In the genomic region with DNA sequence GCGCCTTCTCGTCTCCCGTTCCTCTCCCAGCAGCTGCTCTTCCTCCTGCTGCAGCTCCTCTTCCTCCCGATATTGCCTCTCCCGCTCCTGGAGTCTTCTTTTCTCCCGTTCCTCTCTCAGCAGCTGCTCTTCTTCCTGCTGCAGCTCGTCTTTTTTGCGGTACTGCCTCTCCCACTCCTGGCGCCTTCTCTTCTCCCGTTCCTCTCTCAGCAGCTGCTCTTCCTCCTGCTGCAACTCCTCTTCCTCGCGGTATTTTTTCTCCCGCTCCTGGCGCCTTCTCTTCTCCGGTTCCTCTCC, we compare ENCODE assay signal across 11 cellular contexts. TPM values are rescaled to one million over a fixed set of nuclear protein-coding genes. Genes with fewer than 3 reads are reported as not detected.
DNase-seq lines count a peak whose midpoint lies in the region; ATAC-seq and TF ChIP-seq lines count a peak whose summit lies in the region.
"Had no signal": no experiment of that assay in that cellular context is flagged by ENCODE, and none has a peak within 500 bp of the region (broad histone marks: within the 10 kb centered on the region; RNA-seq: fewer than 3 reads in every experiment).

No MANE protein-coding gene starts in this region.

- TF ChIP-seq CTCF in NB4 (IDR thresholded peaks at IDR 0.05; ENCODE audit: low read depth, low read length) = no peak
- TF ChIP-seq CTCF in fibroblast of lung (conservative IDR thresholded peaks at IDR 0.05 in 1 of 2, IDR thresholded peaks at IDR 0.05 in 1 of 2; ENCODE audit: low read depth in 1 of 2, low read length in 2 of 2) = no peak
- no peak for TF ChIP-seq CTCF in gastrocnemius medialis (IDR thresholded peaks at IDR 0.05 in 4 of 5, conservative IDR thresholded peaks at IDR 0.05 in 1 of 5)
- TF ChIP-seq CTCF in GM13977 (IDR thresholded peaks at IDR 0.05; ENCODE audit: extremely low read depth, insufficient read depth, missing control alignments) = no peak

- no peaks in the 10 kb centered on the region for H4K20me1 ChIP-seq in fibroblast of lung (ENCODE audit: control insufficient read depth, extremely low read depth, insufficient read depth, low read length)

- in situ Hi-C loops in gastrocnemius medialis (cut with MboI; ENCODE audit: low sequenced_read_pairs in 4 of 4) = loop anchor here in 1 of 4 donors (10.0 kb wide), 1 partner anchor 55 kb away; no protein-coding TSS in a partner anchor
- in situ Hi-C loops in GM13977 (cut with MboI; ENCODE audit: low pct_unique_long_range_greater_than_20kb, low sequenced_read_pairs, unreplicated experiment) = no loop called here

- peak overlapping the region; percentile 45 for H2AFZ ChIP-seq in fibroblast of lung (ENCODE audit: low read length)

- H3K4me3 ChIP-seq in CD8-positive, alpha-beta memory T cell (ENCODE audit: low read length) = peak overlapping the region; percentile 64
- peak overlapping the region; percentile 60 for H3K4me3 ChIP-seq in NB4 (ENCODE audit: low read depth, low read length)
- peak overlapping the region; percentile 27 to 53 (median 46) for H3K4me3 ChIP-seq in fibroblast of lung (replicated peaks in 1 of 4; ENCODE audit: control extremely low read depth in 1 of 4, insufficient read depth in 1 of 4, low read depth in 3 of 4, low read length in 4 of 4)
- peak overlapping the region; percentile 36 to 52 (median 48) for H3K4me3 ChIP-seq in gastrocnemius medialis

- POLR2A ChIA-PET in CD8-positive, alpha-beta memory T cell (lab: Charles Lee) = no interaction called here

- H3K27ac ChIP-seq in CD8-positive, alpha-beta memory T cell (ENCODE audit: low read depth, low read length) = no peak overlapping the region
- H3K27ac ChIP-seq in fibroblast of lung (ENCODE audit: insufficient read depth, low read length) (no peak overlapping the region), gastrocnemius medialis (no peak overlapping the region)

- H3K27ac Mint-ChIP-seq in CD8-positive, alpha-beta memory T cell = no peak overlapping the region

- peaks cover 6 to 23% of the 10 kb centered on the region in 2 donors for H3K27me3 Mint-ChIP-seq in CD8-positive, alpha-beta memory T cell

- no peaks in the 10 kb centered on the region for H3K79me2 ChIP-seq in fibroblast of lung (ENCODE audit: control insufficient read depth, insufficient read depth, low read length)

- no peak for DNase-seq in CD8-positive, alpha-beta memory T cell
- DNase-seq in NB4 (ENCODE audit: low read depth) = no peak
- DNase-seq in fibroblast of lung (ENCODE audit: low read depth in 2 of 2) = peak in 1 of 2 donors; percentile 7
- DNase-seq in gastrocnemius medialis = no peak
- DNase-seq in islet precursor cell = no peak
- DNase-seq in activated effector memory CD4-positive, alpha-beta T cell treated with Interleukin-2 at 50 U/mL for 16 hours = no peak
- no peak for DNase-seq in GM13977 (ENCODE audit: low spot score)
- DNase-seq: activated CD8-positive, alpha-beta memory T cell treated with anti-CD3 and anti-CD28 coated beads for 24 hours; hippocampal formation had no signal

- H3K4me3 Mint-ChIP-seq in CD8-positive, alpha-beta memory T cell = no peak overlapping the region

- no peak for ATAC-seq in gastrocnemius medialis
- ATAC-seq in GM21619 (IDR thresholded peaks at IDR 0.05; ENCODE audit: unreplicated experiment) = no peak

- H3K27me3 ChIP-seq in CD8-positive, alpha-beta memory T cell (ENCODE audit: insufficient read depth, low read length, poor library complexity, severe bottlenecking) = peaks cover 63% of the 10 kb centered on the region
- H3K27me3 ChIP-seq in fibroblast of lung (ENCODE audit: control insufficient read depth, insufficient read depth, low read length) (peaks cover 74% of the 10 kb centered on the region), gastrocnemius medialis (peaks cover 83 to 92% (median 90%) of the 10 kb centered on the region in 3 donors)

- no peak overlapping the region for H3K9ac ChIP-seq in fibroblast of lung (ENCODE audit: insufficient read depth, low read length)

- H3K4me1 ChIP-seq in CD8-positive, alpha-beta memory T cell (ENCODE audit: insufficient read depth, low read length) = peaks cover 21% of the 10 kb centered on the region
- H3K4me1 ChIP-seq in fibroblast of lung (ENCODE audit: control insufficient read depth, extremely low read depth, insufficient read depth, low read length) = peaks cover 8% of the 10 kb centered on the region
- H3K4me1 ChIP-seq in gastrocnemius medialis = peaks cover 5 to 14% of the 10 kb centered on the region in 2 donors

- peaks cover 3 to 8% (median 4%) of the 10 kb centered on the region in 3 donors for H3K4me1 Mint-ChIP-seq in CD8-positive, alpha-beta memory T cell

- intact Hi-C loops in gastrocnemius medialis (cut with DNase I; ENCODE audit: low total_unique reads) = no loop called here

- no peaks in the 10 kb centered on the region for H3K36me3 ChIP-seq in CD8-positive, alpha-beta memory T cell (ENCODE audit: insufficient read depth, low read length)
- no peaks in the 10 kb centered on the region for H3K36me3 ChIP-seq in fibroblast of lung (ENCODE audit: control insufficient read depth, insufficient read depth, low read length)
- H3K36me3 ChIP-seq in gastrocnemius medialis = no peaks in the 10 kb centered on the region

- no peak for TF ChIP-seq POLR2A in NB4 (IDR thresholded peaks at IDR 0.05; ENCODE audit: extremely low read depth, insufficient read length)
- TF ChIP-seq POLR2A in gastrocnemius medialis (IDR thresholded peaks at IDR 0.05) = no peak

- H3K4me2 ChIP-seq in fibroblast of lung (ENCODE audit: extremely low read depth, insufficient read depth, low read length) = peak overlapping the region; percentile 88

- H3K9me3 Mint-ChIP-seq in CD8-positive, alpha-beta memory T cell = peaks cover 0 to 6% (median 3%) of the 10 kb centered on the region in 5 donors

- H3K9me3 ChIP-seq in CD8-positive, alpha-beta memory T cell (ENCODE audit: low read length) = no peaks in the 10 kb centered on the region
- H3K9me3 ChIP-seq in fibroblast of lung (ENCODE audit: control insufficient read depth, insufficient read depth, low read depth, low read length) = no peaks in the 10 kb centered on the region
- peaks cover 0 to 12% (median 0%) of the 10 kb centered on the region in 3 donors for H3K9me3 ChIP-seq in gastrocnemius medialis

- no peaks in the 10 kb centered on the region for H3K36me3 Mint-ChIP-seq in CD8-positive, alpha-beta memory T cell

- CTCF ChIA-PET in CD8-positive, alpha-beta memory T cell (lab: Charles Lee) = interaction anchor here (1.2 kb wide), 1 partner anchor 9 kb away, joined by 3 read pairs; no protein-coding TSS in a partner anchor

RNA-seq across cellular contexts. Expression of a gene that starts 5.3 kb away (rescaled TPM):
- under 1 TPM; 0.09 to 0.11 TPM for total RNA-seq in CD8-positive, alpha-beta memory T cell
- not detected for polyA plus RNA-seq in CD8-positive, alpha-beta memory T cell
- total RNA-seq in fibroblast of lung (under 0.01 TPM in 1 of 2 replicates, not detected in the other), gastrocnemius medialis (under 1 TPM in 1 of 4 donors, not detected in 3; 0.13 TPM)
- not detected in 2 replicates for polyA plus RNA-seq in fibroblast of lung
- polyA plus RNA-seq in fibroblast of lung (2012) = 0.01 TPM in 1 of 2 replicates, not detected in the other
- not detected in 2 replicates for polyA minus RNA-seq in fibroblast of lung (ENCODE audit: low replicate concordance)

RNA-seq across cellular contexts. Expression of a gene that starts 21.1 kb away (rescaled TPM):
- not detected for total RNA-seq in CD8-positive, alpha-beta memory T cell
- polyA plus RNA-seq in CD8-positive, alpha-beta memory T cell = not detected
- total RNA-seq in fibroblast of lung (not detected in 2 replicates), gastrocnemius medialis (not detected)
- polyA plus RNA-seq in fibroblast of lung = not detected in 2 replicates
- polyA plus RNA-seq in fibroblast of lung (2012) = not detected in 2 replicates
- polyA minus RNA-seq in fibroblast of lung (ENCODE audit: low replicate concordance) = not detected in 2 replicates
- total RNA-seq: NCI-H460 had no signal

RNA-seq across cellular contexts. Expression of a gene that starts 49.1 kb away (rescaled TPM):
- not detected for total RNA-seq in CD8-positive, alpha-beta memory T cell
- not detected for polyA plus RNA-seq in CD8-positive, alpha-beta memory T cell
- not detected in 2 replicates for total RNA-seq in fibroblast of lung
- not detected in 2 replicates for polyA plus RNA-seq in fibroblast of lung
- not detected in 2 replicates for polyA plus RNA-seq in fibroblast of lung (2012)
- polyA minus RNA-seq in fibroblast of lung (ENCODE audit: low replicate concordance) = not detected in 2 replicates
- total RNA-seq in gastrocnemius medialis = not detected
- total RNA-seq: NCI-H460 had no signal
